11 cellular contexts compared by ENCODE assay signal in the genomic region with DNA sequence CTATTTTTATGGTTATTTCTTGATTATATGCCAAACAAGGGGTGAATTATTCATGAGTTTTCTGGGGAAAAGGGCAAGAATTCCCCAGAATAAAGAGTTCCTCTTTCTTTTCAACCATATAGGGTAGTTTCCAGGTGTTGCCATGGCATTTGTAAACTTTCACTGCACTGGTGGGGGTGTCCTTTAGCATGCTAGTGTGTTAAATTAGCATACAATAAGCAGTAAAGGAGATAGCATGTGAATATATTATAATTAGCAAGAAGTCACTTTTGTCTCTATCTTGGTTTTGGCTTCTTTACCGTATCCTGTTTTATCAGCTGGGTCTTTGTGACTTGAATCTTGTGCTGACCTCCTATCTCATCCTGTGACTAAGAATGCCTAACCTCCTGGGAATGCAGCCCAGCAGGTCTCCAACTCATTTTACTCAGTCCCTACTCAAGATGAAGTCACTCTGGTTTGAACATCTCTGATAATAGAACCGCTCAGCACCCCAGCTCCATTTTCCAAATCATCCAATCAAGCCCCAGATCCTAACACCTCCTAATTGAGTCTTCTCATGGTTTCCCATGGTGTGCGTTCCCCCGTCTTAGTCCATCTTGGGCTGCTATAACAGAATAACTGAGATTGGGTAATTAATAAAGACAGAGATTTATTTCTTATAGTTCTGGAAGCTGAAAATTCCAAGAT. TPM values are rescaled to one million over a fixed set of nuclear protein-coding genes. Genes with fewer than 3 reads are reported as not detected.
A peak's percentile ranks its signal among the peaks of the same experiment; 100 is the strongest.
DNase-seq lines count a peak whose midpoint lies in the region; ATAC-seq and TF ChIP-seq lines count a peak whose summit lies in the region.
"Had no signal": no experiment of that assay in that cellular context is flagged by ENCODE, and none has a peak within 500 bp of the region (broad histone marks: within the 10 kb centered on the region; RNA-seq: fewer than 3 reads in every experiment).

No MANE protein-coding gene starts in this region.

- H3K4me3 ChIP-seq in epithelial cell of esophagus (ENCODE audit: low read length): no peak overlapping the region

- no peaks in the 10 kb centered on the region for H3K27me3 Mint-ChIP-seq in stimulated activated naive CD8-positive, alpha-beta T cell treated with anti-CD3 and anti-CD28 coated beads, Interleukin-15, Interleukin-2, amounts not matched to agents 100 ng/mL and 50 ng/mL, for 24 hours
- H3K27me3 Mint-ChIP-seq in chondrocyte (ENCODE audit: low read depth): no peaks in the 10 kb centered on the region
- H3K27me3 Mint-ChIP-seq: activated CD8-positive, alpha-beta memory T cell treated with anti-CD3 and anti-CD28 coated beads, Interleukin-2, amount 10 ng/mL, durations not matched to agents 7 days and 5 days; CD4-positive, alpha-beta T cell had no signal

- H3K27ac Mint-ChIP-seq in stimulated activated naive CD8-positive, alpha-beta T cell treated with anti-CD3 and anti-CD28 coated beads, Interleukin-15, Interleukin-2, amounts not matched to agents 100 ng/mL and 50 ng/mL, for 24 hours: peak overlapping the region; percentile 59
- H3K27ac Mint-ChIP-seq in chondrocyte (ENCODE audit: unreplicated experiment): no peak overlapping the region
- H3K27ac Mint-ChIP-seq: activated CD8-positive, alpha-beta memory T cell treated with anti-CD3 and anti-CD28 coated beads, Interleukin-2, amount 10 ng/mL, durations not matched to agents 7 days and 5 days had no signal

- no peak for DNase-seq in stimulated activated naive CD8-positive, alpha-beta T cell treated with anti-CD3 and anti-CD28 coated beads, Interleukin-15, Interleukin-2, amounts not matched to agents 100 U/mL and 50 U/mL, for 24 hours
- peak; percentile 53 for DNase-seq in NAMALWA (ENCODE audit: low spot score)
- DNase-seq in epithelial cell of esophagus (ENCODE audit: low read depth): peak; percentile 93
- DNase-seq in NCI-H748 (lab: John Stamatoyannopoulos, UW; ENCODE audit: unreplicated experiment): no peak
- no peak for DNase-seq in nucleus accumbens (lab: John Stamatoyannopoulos, UW)
- no peak for DNase-seq in chondrocyte (ENCODE audit: low spot score)
- DNase-seq: activated CD8-positive, alpha-beta memory T cell treated with anti-CD3 and anti-CD28 coated beads, Interleukin-2, amount 10 ng/mL, durations not matched to agents 7 days and 5 days; CD4-positive, alpha-beta T cell; hippocampal formation had no signal

- H3K4me1 Mint-ChIP-seq in stimulated activated naive CD8-positive, alpha-beta T cell treated with anti-CD3 and anti-CD28 coated beads, Interleukin-15, Interleukin-2, amounts not matched to agents 100 ng/mL and 50 ng/mL, for 24 hours (ENCODE audit: low read depth): peaks cover 55% of the 10 kb centered on the region
- peaks cover 41% of the 10 kb centered on the region for H3K4me1 Mint-ChIP-seq in chondrocyte (ENCODE audit: low read depth)

- no peak overlapping the region for H3K4me3 Mint-ChIP-seq in stimulated activated naive CD8-positive, alpha-beta T cell treated with anti-CD3 and anti-CD28 coated beads, Interleukin-15, Interleukin-2, amounts not matched to agents 100 ng/mL and 50 ng/mL, for 24 hours
- no peak overlapping the region for H3K4me3 Mint-ChIP-seq in chondrocyte (ENCODE audit: unreplicated experiment)
- H3K4me3 Mint-ChIP-seq: activated CD8-positive, alpha-beta memory T cell treated with anti-CD3 and anti-CD28 coated beads, Interleukin-2, amount 10 ng/mL, durations not matched to agents 7 days and 5 days had no signal

- H3K36me3 Mint-ChIP-seq in stimulated activated naive CD8-positive, alpha-beta T cell treated with anti-CD3 and anti-CD28 coated beads, Interleukin-15, Interleukin-2, amounts not matched to agents 100 ng/mL and 50 ng/mL, for 24 hours (ENCODE audit: low read depth): peaks cover 23% of the 10 kb centered on the region
- no peaks in the 10 kb centered on the region for H3K36me3 Mint-ChIP-seq in chondrocyte (ENCODE audit: low read depth)

- no peaks in the 10 kb centered on the region for H3K9me3 Mint-ChIP-seq in stimulated activated naive CD8-positive, alpha-beta T cell treated with anti-CD3 and anti-CD28 coated beads, Interleukin-15, Interleukin-2, amounts not matched to agents 100 ng/mL and 50 ng/mL, for 24 hours
- H3K9me3 Mint-ChIP-seq in chondrocyte (ENCODE audit: low read depth): no peaks in the 10 kb centered on the region
- H3K9me3 Mint-ChIP-seq: CD4-positive, alpha-beta T cell had no signal

- ATAC-seq in stimulated activated naive CD8-positive, alpha-beta T cell treated with anti-CD3 and anti-CD28 coated beads, Interleukin-15, Interleukin-2, amounts not matched to agents 100 U/mL and 50 U/mL, for 24 hours: no peak
- ATAC-seq in GM19467 (IDR thresholded peaks at IDR 0.05; ENCODE audit: unreplicated experiment): no peak
- ATAC-seq: activated CD8-positive, alpha-beta memory T cell treated with anti-CD3 and anti-CD28 coated beads, Interleukin-2, amount 10 ng/mL, durations not matched to agents 7 days and 5 days had no signal

- TF ChIP-seq CTCF in epithelial cell of esophagus (IDR thresholded peaks at IDR 0.05; ENCODE audit: insufficient read depth, low read depth, low read length, missing control alignments) (no peak), chondrocyte (IDR thresholded peaks at IDR 0.05) (no peak)

RNA-seq across cellular contexts. Expression of gene SELENOT, which starts 3.4 kb away (rescaled TPM):
- 70.5 to 83.8 TPM (median 79.1 TPM) in 3 replicates for total RNA-seq in chondrocyte

RNA-seq across cellular contexts. Expression of gene EIF2A, which starts 53.2 kb away (rescaled TPM):
- 48.4 to 73.0 TPM (median 52.4 TPM) in 3 replicates for total RNA-seq in chondrocyte

RNA-seq across cellular contexts. Expression of gene SERP1, which starts 53.5 kb away (rescaled TPM):
- total RNA-seq in chondrocyte: 90.8 to 103 TPM (median 91.4 TPM) in 3 replicates

Comparison
In these comparisons a context has a peak if more than half of its experiments do, and no peak if none do; other contexts are left out.
1. DNase-seq: peak in NAMALWA (single experiment) and epithelial cell of esophagus (single experiment); none in stimulated activated naive CD8-positive, alpha-beta T cell treated with anti-CD3 and anti-CD28 coated beads, Interleukin-15, Interleukin-2, amounts not matched to agents 100 U/mL and 50 U/mL, for 24 hours (single experiment), NCI-H748 (single experiment), nucleus accumbens (0 of 56) and chondrocyte (single experiment).